ENCODE assay signal across 14 cellular contexts in genomic region chr2:83162421-83162820, GRCh38.
DNase-seq lines count a peak whose midpoint lies in the region; FAIRE-seq and TF ChIP-seq lines count a peak whose summit lies in the region.
"Had no signal": no experiment of that assay in that cellular context is flagged by ENCODE, and none has a peak within 500 bp of the region (broad histone marks: within the 10 kb centered on the region; RNA-seq: fewer than 3 reads in every experiment).

No MANE protein-coding gene starts in this region.

- DNase-seq in DMS53 treated with DMSO at 0.1 percent for 48 hours (lab: John Stamatoyannopoulos, UW; ENCODE audit: unreplicated experiment), result peak; percentile 5
- DNase-seq in HTR-8/SVneo (ENCODE audit: insufficient read length, low spot score), result no peak
- peak; percentile 4 for DNase-seq in choroid plexus epithelial cell (ENCODE audit: low read depth)
- peak; percentile 7 for DNase-seq in renal cortical epithelial cell (ENCODE audit: low read depth)
- no peak for DNase-seq in COLO829 (ENCODE audit: low spot score)
- no peak for DNase-seq in CD1c-positive myeloid dendritic cell (ENCODE audit: extremely low spot score)
- DNase-seq in NCI-H2196 treated with DMSO at 0.1 percent for 48 hours (lab: John Stamatoyannopoulos, UW; ENCODE audit: unreplicated experiment), result no peak
- DNase-seq: ACHN; CD4-positive, alpha-beta T cell; DND-41; HFFc6 had no signal

- peak; percentile 63 for FAIRE-seq in HTR-8/SVneo (lab: Jason Lieb, UNC)
- FAIRE-seq: H1 had no signal

- no peak for TF ChIP-seq CTCF in choroid plexus epithelial cell (conservative IDR thresholded peaks at IDR 0.05; ENCODE audit: low read depth, low read length)

- no peak overlapping the region for H3K4me3 ChIP-seq in choroid plexus epithelial cell (ENCODE audit: low read depth, low read length)
- H3K4me3 ChIP-seq: BLaER1 treated with 17β-estradiol and CSF1 and Interleukin-3, amounts not matched to agents 10 nM and 100 nM; HAP-1 had no signal

Comparison
In these comparisons a context has a peak if more than half of its experiments do, and no peak if none do; other contexts are left out.
1. DNase-seq: peak in DMS53 treated with DMSO at 0.1 percent for 48 hours (single experiment), choroid plexus epithelial cell (single experiment) and renal cortical epithelial cell (single experiment); none in HTR-8/SVneo (single experiment), COLO829 (single experiment), CD1c-positive myeloid dendritic cell (single experiment) and NCI-H2196 treated with DMSO at 0.1 percent for 48 hours (single experiment).